Comparison of ENCODE assay signal across 2 cellular contexts in the genomic region with DNA sequence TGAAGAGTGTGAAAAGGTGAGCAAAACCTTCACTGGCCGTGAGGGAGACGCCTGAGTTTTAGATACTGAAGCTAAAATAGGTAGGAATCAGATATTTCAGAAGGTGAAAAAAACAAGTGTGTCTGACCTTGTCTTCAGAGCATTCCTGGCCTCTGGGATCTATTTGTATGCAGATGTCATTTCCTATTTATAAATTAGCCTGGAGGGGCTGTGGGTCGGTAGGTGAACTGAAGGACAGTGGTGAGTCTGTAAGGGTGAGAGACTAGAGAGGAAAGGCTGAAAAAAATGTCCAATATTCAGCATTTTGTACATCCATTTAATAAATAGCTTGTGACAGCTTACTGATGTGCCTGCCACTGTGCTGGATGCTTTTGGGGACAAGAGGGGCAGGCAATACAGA.
TF ChIP-seq lines count a peak whose summit lies in the region.

No MANE protein-coding gene starts in this region.

TF ChIP-seq in SK-N-SH treated with all-trans-retinoic acid at 6 μM for 48 hours, 23 proteins besides CTCF, POLR2A, EP300 and RAD21 (continued from another document):
- TF ChIP-seq PPARA (CRISPR knock-in tag; IDR thresholded peaks at IDR 0.05; ENCODE audit: borderline replicate concordance) (no peak), GLIS3 (CRISPR knock-in tag; IDR thresholded peaks at IDR 0.05) (no peak), BACH2 (CRISPR knock-in tag; IDR thresholded peaks at IDR 0.05; ENCODE audit: borderline replicate concordance) (no peak), SNAI2 (CRISPR knock-in tag; IDR thresholded peaks at IDR 0.05) (no peak), TCF4 (CRISPR knock-in tag; IDR thresholded peaks at IDR 0.05; ENCODE audit: borderline replicate concordance) (no peak), TOX (CRISPR knock-in tag; IDR thresholded peaks at IDR 0.05; ENCODE audit: borderline replicate concordance) (no peak)
- TF ChIP-seq, protein P1, sequence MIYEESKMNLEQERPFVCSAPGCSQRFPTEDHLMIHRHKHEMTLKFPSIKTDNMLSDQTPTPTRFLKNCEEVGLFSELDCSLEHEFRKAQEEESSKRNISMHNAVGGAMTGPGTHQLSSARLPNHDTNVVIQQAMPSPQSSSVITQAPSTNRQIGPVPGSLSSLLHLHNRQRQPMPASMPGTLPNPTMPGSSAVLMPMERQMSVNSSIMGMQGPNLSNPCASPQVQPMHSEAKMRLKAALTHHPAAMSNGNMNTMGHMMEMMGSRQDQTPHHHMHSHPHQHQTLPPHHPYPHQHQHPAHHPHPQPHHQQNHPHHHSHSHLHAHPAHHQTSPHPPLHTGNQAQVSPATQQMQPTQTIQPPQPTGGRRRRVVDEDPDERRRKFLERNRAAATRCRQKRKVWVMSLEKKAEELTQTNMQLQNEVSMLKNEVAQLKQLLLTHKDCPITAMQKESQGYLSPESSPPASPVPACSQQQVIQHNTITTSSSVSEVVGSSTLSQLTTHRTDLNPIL (CRISPR knock-in tag; IDR thresholded peaks at IDR 0.05; ENCODE audit: low read depth): no peak
- TF ChIP-seq, protein P2, sequence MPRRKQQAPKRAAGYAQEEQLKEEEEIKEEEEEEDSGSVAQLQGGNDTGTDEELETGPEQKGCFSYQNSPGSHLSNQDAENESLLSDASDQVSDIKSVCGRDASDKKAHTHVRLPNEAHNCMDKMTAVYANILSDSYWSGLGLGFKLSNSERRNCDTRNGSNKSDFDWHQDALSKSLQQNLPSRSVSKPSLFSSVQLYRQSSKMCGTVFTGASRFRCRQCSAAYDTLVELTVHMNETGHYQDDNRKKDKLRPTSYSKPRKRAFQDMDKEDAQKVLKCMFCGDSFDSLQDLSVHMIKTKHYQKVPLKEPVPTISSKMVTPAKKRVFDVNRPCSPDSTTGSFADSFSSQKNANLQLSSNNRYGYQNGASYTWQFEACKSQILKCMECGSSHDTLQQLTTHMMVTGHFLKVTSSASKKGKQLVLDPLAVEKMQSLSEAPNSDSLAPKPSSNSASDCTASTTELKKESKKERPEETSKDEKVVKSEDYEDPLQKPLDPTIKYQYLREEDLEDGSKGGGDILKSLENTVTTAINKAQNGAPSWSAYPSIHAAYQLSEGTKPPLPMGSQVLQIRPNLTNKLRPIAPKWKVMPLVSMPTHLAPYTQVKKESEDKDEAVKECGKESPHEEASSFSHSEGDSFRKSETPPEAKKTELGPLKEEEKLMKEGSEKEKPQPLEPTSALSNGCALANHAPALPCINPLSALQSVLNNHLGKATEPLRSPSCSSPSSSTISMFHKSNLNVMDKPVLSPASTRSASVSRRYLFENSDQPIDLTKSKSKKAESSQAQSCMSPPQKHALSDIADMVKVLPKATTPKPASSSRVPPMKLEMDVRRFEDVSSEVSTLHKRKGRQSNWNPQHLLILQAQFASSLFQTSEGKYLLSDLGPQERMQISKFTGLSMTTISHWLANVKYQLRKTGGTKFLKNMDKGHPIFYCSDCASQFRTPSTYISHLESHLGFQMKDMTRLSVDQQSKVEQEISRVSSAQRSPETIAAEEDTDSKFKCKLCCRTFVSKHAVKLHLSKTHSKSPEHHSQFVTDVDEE (CRISPR knock-in tag; IDR thresholded peaks at IDR 0.05): no peak

TF ChIP-seq in H1, 55 proteins besides CTCF, POLR2A, EP300 and RAD21 (continued from another document):
- TF ChIP-seq, protein P3, sequence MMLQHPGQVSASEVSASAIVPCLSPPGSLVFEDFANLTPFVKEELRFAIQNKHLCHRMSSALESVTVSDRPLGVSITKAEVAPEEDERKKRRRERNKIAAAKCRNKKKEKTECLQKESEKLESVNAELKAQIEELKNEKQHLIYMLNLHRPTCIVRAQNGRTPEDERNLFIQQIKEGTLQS (IDR thresholded peaks at IDR 0.05; ENCODE audit: insufficient read depth, low read depth, low read length): no peak
- TF ChIP-seq SP1 (IDR thresholded peaks at IDR 0.05; ENCODE audit: low read depth, low read length) (no peak), GTF2F1 (IDR thresholded peaks at IDR 0.05; ENCODE audit: borderline replicate concordance, low read depth, low read length) (no peak), HDAC6 (IDR thresholded peaks at IDR 0.05; ENCODE audit: low read depth, low read length) (no peak), SIX5 (IDR thresholded peaks at IDR 0.05; ENCODE audit: low read depth, low read length) (no peak), JUN (IDR thresholded peaks at IDR 0.05; ENCODE audit: low read depth, low read length) (no peak), FOSL1 (IDR thresholded peaks at IDR 0.05; ENCODE audit: insufficient read depth, low read depth, low read length) (no peak), POU5F1 (IDR thresholded peaks at IDR 0.05; ENCODE audit: low read depth, low read length) (no peak), NRF1 (IDR thresholded peaks at IDR 0.05; ENCODE audit: low read depth, low read length) (no peak), MAFK (IDR thresholded peaks at IDR 0.05; ENCODE audit: low read depth, low read length) (no peak), HDAC2 (IDR thresholded peaks at IDR 0.05; ENCODE audit: borderline replicate concordance in 1 of 2, low read depth in 2 of 2, low read length in 2 of 2) (no peak)
TF ChIP-seq in H1: peak in this region for 0.
